Comparison of ENCODE assay signal across 9 cellular contexts in the genomic region with DNA sequence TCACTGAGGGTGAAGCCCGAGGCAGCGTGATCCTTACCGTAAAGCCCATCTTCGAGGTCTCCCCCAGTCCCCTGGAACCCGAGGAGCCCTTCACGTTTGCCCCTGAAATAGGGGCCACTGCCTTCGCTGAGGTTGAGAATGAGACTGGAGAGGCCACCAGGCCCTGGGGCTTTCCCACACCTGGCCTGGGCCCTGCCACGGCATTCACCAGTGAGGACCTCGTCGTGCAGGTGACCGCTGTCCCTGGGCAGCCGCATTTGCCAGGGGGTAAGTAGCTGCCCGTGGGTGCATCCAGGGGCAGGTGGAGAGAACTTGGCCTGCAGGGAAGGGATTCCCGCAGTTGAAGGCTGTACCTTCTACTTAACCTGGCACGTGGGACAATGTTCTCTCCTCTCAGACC. TPM values are rescaled to one million over a fixed set of nuclear protein-coding genes. Genes with fewer than 3 reads are reported as not detected.
"Had no signal": no experiment of that assay in that cellular context is flagged by ENCODE, and none has a peak within 500 bp of the region (broad histone marks: within the 10 kb centered on the region; RNA-seq: fewer than 3 reads in every experiment).

No MANE protein-coding gene starts in this region.

- H3K4me1 ChIP-seq: HAP-1 had no signal

- H3K27ac Mint-ChIP-seq: GM23338, H9, HFFc6 had no signal

- H3K4me1 Mint-ChIP-seq: GM23338 had no signal

- H3K4me3 ChIP-seq: GM23248, GM23338, HAP-1 had no signal

- DNase-seq: GM23248, GOT3, H9, HCEC 1CT, HFFc6 had no signal

- H3K4me2 ChIP-seq: GM23338 had no signal

- ATAC-seq: GM23338, HCT116 had no signal

- H3K27ac ChIP-seq: GM23248 had no signal

- H2AFZ ChIP-seq: GM23248, GM23338 had no signal

- FAIRE-seq: H54 had no signal

- H3K9ac ChIP-seq: GM23248 had no signal

- H3K9me3 Mint-ChIP-seq: GM23338, H9, HFFc6 had no signal

- H3K4me3 Mint-ChIP-seq: GM23338, H9, HFFc6 had no signal

- H3K36me3 ChIP-seq: HAP-1 had no signal

RNA-seq across cellular contexts. Expression of gene ACAN, which starts 42.4 kb away (rescaled TPM):
- total RNA-seq: GM23248 had no signal
- polyA plus RNA-seq: GM23248 had no signal
